Comparison of ENCODE assay signal across 8 cellular contexts in genomic region chr7:66682350-66683093, GRCh38. TPM values are rescaled to one million over a fixed set of nuclear protein-coding genes. Genes with fewer than 3 reads are reported as not detected.
A peak's percentile ranks its signal among the peaks of the same experiment; 100 is the strongest.
DNase-seq lines count a peak whose midpoint lies in the region; ATAC-seq and TF ChIP-seq lines count a peak whose summit lies in the region.

No MANE protein-coding gene starts in this region.

- DNase-seq in NCI-H345 (lab: John Stamatoyannopoulos, UW) (peak; percentile 41), NCI-H345 treated with DMSO at 0.1 percent for 48 hours (lab: John Stamatoyannopoulos, UW; ENCODE audit: unreplicated experiment) (no peak), HAP-1 (ENCODE audit: low spot score in 2 of 2) (peak in 1 of 2 experiments; percentile 8), NCI-H69 (lab: John Stamatoyannopoulos, UW) (peak; percentile 64), colonic mucosa (peak; percentile 39), mesenchymal stem cell (peak; percentile 64)

- no peak for ATAC-seq in HG03565 (IDR thresholded peaks at IDR 0.05; ENCODE audit: unreplicated experiment)

- peak overlapping the region in 1 of 2 experiments; percentile 83 for H2BK12ac ChIP-seq in mesenchymal stem cell (ENCODE audit: low read length in 2 of 2)

- H2BK120ac ChIP-seq in mesenchymal stem cell (ENCODE audit: low read depth, low read length): peak overlapping the region; percentile 34

- H3K4ac ChIP-seq in mesenchymal stem cell (ENCODE audit: low read depth in 1 of 2, low read length in 2 of 2): peak overlapping the region; percentile 81 to 96

- no peaks in the 10 kb centered on the region; the same call in 1 of the 2 replicates for H3K36me3 ChIP-seq in HAP-1 (replicated peaks)
- no peaks in the 10 kb centered on the region for H3K36me3 ChIP-seq in colonic mucosa
- H3K36me3 ChIP-seq in mesenchymal stem cell (ENCODE audit: control insufficient read depth in 1 of 2, insufficient read depth in 2 of 2, low read depth in 1 of 2, low read length in 2 of 2): peaks cover 0 to 12% of the 10 kb centered on the region in 2 experiments
- H3K36me3 ChIP-seq in urinary bladder (ENCODE audit: insufficient read depth): no peaks in the 10 kb centered on the region

- H3K9me3 ChIP-seq in HAP-1 (no peaks in the 10 kb centered on the region), colonic mucosa (no peaks in the 10 kb centered on the region), mesenchymal stem cell (ENCODE audit: control insufficient read depth, low read length) (no peaks in the 10 kb centered on the region)

- in situ Hi-C loops in HAP-1 (cut with MboI; ENCODE audit: low sequenced_read_pairs): no loop called here

- peak overlapping the region; percentile 91 for H2AFZ ChIP-seq in mesenchymal stem cell (ENCODE audit: low read depth, low read length)

- H2AK5ac ChIP-seq in mesenchymal stem cell (ENCODE audit: low read length, severe bottlenecking): no peak overlapping the region

- peak overlapping the region; percentile 79 to 83 for H3K23ac ChIP-seq in mesenchymal stem cell (ENCODE audit: low read length in 2 of 2)

- H3K79me1 ChIP-seq in mesenchymal stem cell (replicated peaks; ENCODE audit: low read length, poor library complexity, severe bottlenecking): peaks cover 20% of the 10 kb centered on the region

- H3K27ac ChIP-seq in colonic mucosa: peak overlapping the region; percentile 96
- peak overlapping the region; percentile 38 for H3K27ac ChIP-seq in mesenchymal stem cell (ENCODE audit: low read length, poor library complexity, severe bottlenecking)
- H3K27ac ChIP-seq in urinary bladder (ENCODE audit: low read depth): peak overlapping the region; percentile 74

- intact Hi-C loops in colonic mucosa (cut with DNase I): no loop called here

- H3K9ac ChIP-seq in colonic mucosa (ENCODE audit: low read depth in 2 of 2, low read length in 2 of 2): peak overlapping the region; percentile 89 to 95
- peak overlapping the region; percentile 97 for H3K9ac ChIP-seq in mesenchymal stem cell (ENCODE audit: low read length)

- peaks cover 5% of the 10 kb centered on the region for H3K4me1 ChIP-seq in HAP-1
- H3K4me1 ChIP-seq in colonic mucosa: no peaks in the 10 kb centered on the region
- peaks cover 9% of the 10 kb centered on the region for H3K4me1 ChIP-seq in mesenchymal stem cell (ENCODE audit: control insufficient read depth, insufficient read depth, low read depth, low read length)
- peaks cover 2% of the 10 kb centered on the region for H3K4me1 ChIP-seq in urinary bladder (ENCODE audit: insufficient read depth)

- H4K8ac ChIP-seq in mesenchymal stem cell (ENCODE audit: low read length): peak overlapping the region; percentile 41

- TF ChIP-seq CTCF in colonic mucosa (IDR thresholded peaks at IDR 0.05): no peak

- peak overlapping the region; percentile 93 to 96 for H3K18ac ChIP-seq in mesenchymal stem cell (ENCODE audit: low read depth in 1 of 2, low read length in 2 of 2)

- H4K91ac ChIP-seq in mesenchymal stem cell (ENCODE audit: low read length): peak overlapping the region; percentile 75

- H3K27me3 ChIP-seq in HAP-1 (ENCODE audit: low read depth): no peaks in the 10 kb centered on the region
- no peaks in the 10 kb centered on the region for H3K27me3 ChIP-seq in colonic mucosa
- no peaks in the 10 kb centered on the region for H3K27me3 ChIP-seq in mesenchymal stem cell (ENCODE audit: control insufficient read depth in 1 of 2, insufficient read depth in 1 of 2, low read length in 2 of 2)

- 4% methylated on average over 57 of the region's 66 CpGs for WGBS in mesenchymal stem cell
- 1% methylated on average over 66 of the region's 66 CpGs for WGBS in urinary bladder

- peak overlapping the region in 1 of 2 experiments; percentile 99 for H3K14ac ChIP-seq in mesenchymal stem cell (ENCODE audit: low read length in 2 of 2)

- no peak overlapping the region for H2BK15ac ChIP-seq in mesenchymal stem cell (ENCODE audit: low read depth, poor library complexity, severe bottlenecking)

- peak overlapping the region; percentile 60 for H3K4me2 ChIP-seq in mesenchymal stem cell (ENCODE audit: low read length, poor library complexity, severe bottlenecking)

- H2BK5ac ChIP-seq in mesenchymal stem cell (ENCODE audit: low read depth, low read length, poor library complexity, severe bottlenecking): no peak overlapping the region

- H3K4me3 ChIP-seq in HAP-1 (peak overlapping the region; percentile 90), colonic mucosa (peak overlapping the region; percentile 95), mesenchymal stem cell (ENCODE audit: insufficient read depth in 1 of 2, low read depth in 1 of 2, low read length in 2 of 2) (peak overlapping the region; percentile 91 to 99), urinary bladder (ENCODE audit: low read depth, low read length) (peak overlapping the region; percentile 80)

RNA-seq across cellular contexts. Expression of gene KCTD7, which starts 53.8 kb away (rescaled TPM):
- 1 to 10 TPM; 4.1 to 6.1 TPM for total RNA-seq in colonic mucosa
- polyA plus RNA-seq in mesenchymal stem cell (2013, experiment 1 of 2): 7.2 TPM
- polyA plus RNA-seq in mesenchymal stem cell (2013, experiment 2 of 2): 7.2 TPM
- total RNA-seq in urinary bladder: 18.5 TPM
- 19.1 TPM for polyA plus RNA-seq in urinary bladder

RNA-seq across cellular contexts. Expression of gene RABGEF1, which starts 58.0 kb away (rescaled TPM):
- total RNA-seq in colonic mucosa (10 to 100 TPM; 19.1 to 25.1 TPM), urinary bladder (30.1 TPM)
- polyA plus RNA-seq in mesenchymal stem cell (2013, experiment 1 of 2): 15.6 TPM
- 16.4 TPM for polyA plus RNA-seq in mesenchymal stem cell (2013, experiment 2 of 2)
- 22.9 TPM for polyA plus RNA-seq in urinary bladder

Comparison
In these comparisons a context has a peak if more than half of its experiments do, and no peak if none do; other contexts are left out.
1. H3K27ac ChIP-seq: peak in every context shown above with its lines; median percentile 96 in colonic mucosa; 74 in urinary bladder; 38 in mesenchymal stem cell.